Comparison of ENCODE assay signal across 10 cellular contexts in the genomic region with DNA sequence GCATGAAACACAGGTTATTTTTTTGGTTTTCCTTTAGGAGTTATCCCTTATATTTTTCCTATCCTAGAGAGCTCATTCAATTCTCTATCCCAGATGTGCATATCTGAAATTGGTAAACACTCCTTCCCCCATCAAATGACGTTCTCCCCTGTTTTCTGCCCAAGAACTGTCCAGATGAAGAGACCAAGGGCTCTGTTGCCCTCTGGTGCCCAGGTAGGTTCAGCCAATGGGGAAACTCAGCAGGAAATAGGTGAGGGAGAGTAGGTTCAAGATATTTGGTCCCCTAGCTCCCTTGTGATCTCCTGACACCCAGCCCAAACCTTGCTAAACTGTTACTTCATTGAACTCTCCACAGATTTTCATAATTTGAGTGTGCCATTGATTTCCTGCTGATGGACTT. TPM values are rescaled to one million over a fixed set of nuclear protein-coding genes. Genes with fewer than 3 reads are reported as not detected.
DNase-seq lines count a peak whose midpoint lies in the region; ATAC-seq, FAIRE-seq and TF ChIP-seq lines count a peak whose summit lies in the region.
"Had no signal": no experiment of that assay in that cellular context is flagged by ENCODE, and none has a peak within 500 bp of the region (broad histone marks: within the 10 kb centered on the region; RNA-seq: fewer than 3 reads in every experiment).

No MANE protein-coding gene starts in this region.

- H3K27ac ChIP-seq in esophagus squamous epithelium = peak overlapping the region in 3 of 4 donors; percentile 75 to 76 (median 76)
- H3K27ac ChIP-seq in Peyer's patch = no peak overlapping the region
- H3K27ac ChIP-seq: heart right ventricle had no signal

- TF ChIP-seq CTCF in GM06990 (IDR thresholded peaks at IDR 0.05; ENCODE audit: insufficient read depth, low read length, poor library complexity, severe bottlenecking) (peak; percentile 35), GM20000 (IDR thresholded peaks at IDR 0.05; ENCODE audit: extremely low read depth, missing control alignments) (peak; percentile 15), esophagus squamous epithelium (IDR thresholded peaks at IDR 0.05) (peak in 2 of 6 experiments; percentile 33 to 43), Peyer's patch (IDR thresholded peaks at IDR 0.05) (peak in 3 of 6 experiments; percentile 10 to 26 (median 22))

- H3K27me3 ChIP-seq in GM06990 (replicated peaks; ENCODE audit: control insufficient read depth, insufficient read depth, low read length) = no peaks in the 10 kb centered on the region; the same call in 1 of the 2 replicates
- H3K27me3 ChIP-seq in esophagus squamous epithelium = no peaks in the 10 kb centered on the region
- H3K27me3 ChIP-seq in Peyer's patch = no peaks in the 10 kb centered on the region
- H3K27me3 ChIP-seq: BE2C, heart right ventricle had no signal

- no peak for DNase-seq in GM06990 (ENCODE audit: extremely low read depth, insufficient read length)
- DNase-seq in GM20000 (ENCODE audit: low spot score) = no peak
- peak; percentile 11 for DNase-seq in HT-29 (ENCODE audit: low spot score)
- no peak for DNase-seq in esophagus squamous epithelium (lab: John Stamatoyannopoulos, UW)
- DNase-seq in GM12891 (ENCODE audit: insufficient read length, low spot score) = no peak
- no peak for DNase-seq in glomerular visceral epithelial cell (ENCODE audit: extremely low spot score)
- no peak for DNase-seq in Peyer's patch
- DNase-seq: BE2C, heart right ventricle had no signal

- intact Hi-C loops in esophagus squamous epithelium (cut with DNase I) = loop anchor here (10.0 kb wide), 1 partner anchor 63 kb away; no protein-coding TSS in a partner anchor

- FAIRE-seq in GM12891 (lab: Jason Lieb, UNC) = no peak

- ATAC-seq in GM18505 (IDR thresholded peaks at IDR 0.05; ENCODE audit: unreplicated experiment) = no peak
- ATAC-seq: heart right ventricle had no signal

- H3K36me3 ChIP-seq in GM06990 (ENCODE audit: control insufficient read depth, insufficient read depth, low read length) (no peaks in the 10 kb centered on the region), esophagus squamous epithelium (no peaks in the 10 kb centered on the region), Peyer's patch (no peaks in the 10 kb centered on the region)
- H3K36me3 ChIP-seq: BE2C, heart right ventricle had no signal

- TF ChIP-seq POLR2A in esophagus squamous epithelium (IDR thresholded peaks at IDR 0.05) (no peak), GM18505 (IDR thresholded peaks at IDR 0.05; ENCODE audit: borderline replicate concordance, extremely low read depth, insufficient read depth, insufficient read length) (no peak), GM12891 (IDR thresholded peaks at IDR 0.05; ENCODE audit: low read depth, low read length) (no peak), Peyer's patch (IDR thresholded peaks at IDR 0.05) (no peak)

- 50% methylated on average over 1 of the region's 1 CpG; no CpG with 5 or more reads in 1 of the 2 donors for WGBS in esophagus squamous epithelium, 2 donors

- no peak overlapping the region for H3K4me3 ChIP-seq in GM06990 (replicated peaks; ENCODE audit: low read depth, low read length)
- H3K4me3 ChIP-seq in esophagus squamous epithelium = no peak overlapping the region
- H3K4me3 ChIP-seq in Peyer's patch = no peak overlapping the region
- H3K4me3 ChIP-seq: heart right ventricle had no signal

- H3K9me3 ChIP-seq in esophagus squamous epithelium (no peaks in the 10 kb centered on the region), Peyer's patch (no peaks in the 10 kb centered on the region)
- H3K9me3 ChIP-seq: BE2C, heart right ventricle had no signal

- H3K4me1 ChIP-seq in esophagus squamous epithelium = peaks cover 0 to 28% (median 8%) of the 10 kb centered on the region in 3 donors
- H3K4me1 ChIP-seq in Peyer's patch = no peaks in the 10 kb centered on the region
- H3K4me1 ChIP-seq: BE2C had no signal

TF ChIP-seq in GM12891, 5 proteins besides CTCF, POLR2A, EP300 and RAD21:
- TF ChIP-seq POU2F2 (IDR thresholded peaks at IDR 0.05; ENCODE audit: low read depth, low read length) = no peak
- TF ChIP-seq POLR2AphosphoS5 (IDR thresholded peaks at IDR 0.05; ENCODE audit: low read depth, low read length) = no peak
- no peak for TF ChIP-seq PAX5 (IDR thresholded peaks at IDR 0.05; ENCODE audit: insufficient read depth, low read length, severe bottlenecking)
- TF ChIP-seq SPI1 (IDR thresholded peaks at IDR 0.05; ENCODE audit: low read depth, low read length) = no peak
- TF ChIP-seq TAF1 (IDR thresholded peaks at IDR 0.05; ENCODE audit: low read depth, low read length) = no peak

RNA-seq across cellular contexts. Expression of a gene that starts 14.1 kb away (rescaled TPM):
- 5.1 TPM in 2 replicates for total RNA-seq in HT-29 (2014; rRNA removed; shearing (Covaris generic))
- total RNA-seq in esophagus squamous epithelium (10 to 100 TPM; 13.2 to 30.1 (median 17.9) TPM), Peyer's patch (10 to 100 TPM in 3 of 4 donors, 1 to 10 TPM in 1; 9.5 to 20.6 (median 17.1) TPM)
- 22.4 TPM for polyA plus RNA-seq in GM12891 (2012; ENCODE audit: low read depth, missing spikeins)

Comparison
In these comparisons a context has a peak if more than half of its experiments do, and no peak if none do; other contexts are left out.
1. H3K27ac ChIP-seq: peak in esophagus squamous epithelium (3 of 4); none in Peyer's patch (0 of 4).